Comparison of ENCODE assay signal across 8 cellular contexts in the genomic region with DNA sequence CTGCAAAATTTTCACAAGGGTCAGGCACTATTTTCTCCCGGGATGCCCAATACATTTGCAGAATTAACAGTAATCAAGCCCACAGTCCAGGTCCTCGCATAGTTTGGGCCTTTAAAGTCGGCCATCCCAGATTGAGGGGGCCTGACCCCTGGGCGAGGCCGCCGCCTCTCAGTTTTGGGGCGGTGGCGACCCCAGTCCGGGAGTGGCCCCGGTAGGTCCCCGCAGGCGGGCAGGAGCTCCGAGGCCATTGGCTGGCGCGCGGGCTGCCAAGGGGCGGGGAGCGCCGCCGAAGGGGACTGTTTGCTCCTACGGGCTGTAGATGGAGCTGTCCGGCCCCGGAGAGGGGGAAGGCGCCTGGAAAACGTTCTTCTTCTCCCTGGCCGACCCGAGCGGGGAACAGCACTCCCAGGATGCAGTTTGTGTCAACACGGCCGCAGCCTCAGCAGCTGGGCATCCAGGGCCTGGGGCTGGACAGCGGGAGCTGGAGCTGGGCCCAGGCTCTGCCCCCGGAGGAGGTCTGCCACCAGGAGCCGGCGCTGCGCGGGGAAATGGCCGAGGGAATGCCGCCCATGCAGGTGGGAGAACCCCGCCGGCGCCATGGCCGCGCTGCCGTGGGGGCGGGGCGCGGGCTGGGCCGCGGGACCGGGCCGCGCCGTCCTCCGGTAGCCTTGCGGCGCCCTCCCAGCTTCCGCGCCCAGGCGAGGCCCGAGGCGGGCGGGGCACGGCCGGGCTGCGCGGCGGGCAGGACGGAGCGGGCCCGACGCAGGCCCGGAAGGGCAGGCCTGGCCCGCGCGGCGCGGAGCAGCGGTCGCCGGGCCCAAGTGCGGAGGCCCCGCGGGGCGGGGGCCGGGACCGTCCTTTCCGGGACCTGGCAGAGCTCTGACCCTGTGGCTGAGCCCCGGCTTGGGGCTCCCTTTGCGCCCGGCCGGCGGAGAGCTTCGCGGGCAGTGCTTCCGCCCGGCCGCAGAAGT. TPM values are rescaled to one million over a fixed set of nuclear protein-coding genes. Genes with fewer than 3 reads are reported as not detected.
DNase-seq lines count a peak whose midpoint lies in the region; ATAC-seq and TF ChIP-seq lines count a peak whose summit lies in the region.

TSS of gene ZNF282 (plus strand) at position 367 of the 971 bp plus-strand sequence. CDS start at position 411, 44 bp downstream.

- no peaks in the 10 kb centered on the region for H3K9me3 ChIP-seq in DOHH2 (ENCODE audit: control insufficient read depth, insufficient read depth, low read length)

- peaks cover 32% of the 10 kb centered on the region for H3K36me3 ChIP-seq in DOHH2 (ENCODE audit: control insufficient read depth, low read length)

- peak within 1 kb of the TSS; percentile 90 for H3K4me3 Mint-ChIP-seq in activated T-helper 17 cell treated with anti-CD3 and anti-CD28 coated beads, Interleukin-2, amount 50 U/mL, for 72 hours
- H3K4me3 Mint-ChIP-seq in natural killer cell treated with Interleukin-12 subunit alpha and Interleukin-12 subunit beta and Interleukin-15 and Interleukin-18, amount 100 ng/mL, for 72 hours: peak within 1 kb of the TSS; percentile 90
- peak within 1 kb of the TSS; percentile 95 for H3K4me3 Mint-ChIP-seq in stimulated activated naive CD8-positive, alpha-beta T cell treated with anti-CD3 and anti-CD28 coated beads, Interleukin-15, Interleukin-2, amounts not matched to agents 100 ng/mL and 50 ng/mL, for 24 hours

- peaks cover 7% of the 10 kb centered on the region for H3F3A ChIP-seq in DOHH2 (ENCODE audit: control insufficient read depth, insufficient read depth)

- H3K36me3 Mint-ChIP-seq in activated T-helper 17 cell treated with anti-CD3 and anti-CD28 coated beads, Interleukin-2, amount 50 U/mL, for 72 hours (ENCODE audit: low read depth): peaks cover 46% of the 10 kb centered on the region
- peaks cover 17% of the 10 kb centered on the region for H3K36me3 Mint-ChIP-seq in natural killer cell treated with Interleukin-12 subunit alpha and Interleukin-12 subunit beta and Interleukin-15 and Interleukin-18, amount 100 ng/mL, for 72 hours
- peaks cover 28% of the 10 kb centered on the region for H3K36me3 Mint-ChIP-seq in stimulated activated naive CD8-positive, alpha-beta T cell treated with anti-CD3 and anti-CD28 coated beads, Interleukin-15, Interleukin-2, amounts not matched to agents 100 ng/mL and 50 ng/mL, for 24 hours (ENCODE audit: low read depth)

- H3K4me1 Mint-ChIP-seq in activated T-helper 17 cell treated with anti-CD3 and anti-CD28 coated beads, Interleukin-2, amount 50 U/mL, for 72 hours: peaks cover 17% of the 10 kb centered on the region
- H3K4me1 Mint-ChIP-seq in natural killer cell treated with Interleukin-12 subunit alpha and Interleukin-12 subunit beta and Interleukin-15 and Interleukin-18, amount 100 ng/mL, for 72 hours (ENCODE audit: low read depth in 2 of 2): peaks cover 42 to 45% of the 10 kb centered on the region in 2 donors
- H3K4me1 Mint-ChIP-seq in stimulated activated naive CD8-positive, alpha-beta T cell treated with anti-CD3 and anti-CD28 coated beads, Interleukin-15, Interleukin-2, amounts not matched to agents 100 ng/mL and 50 ng/mL, for 24 hours (ENCODE audit: low read depth): peaks cover 53% of the 10 kb centered on the region

- peak; percentile 25 for DNase-seq in KG1 (lab: John Stamatoyannopoulos, UW)
- peak; percentile 96 for DNase-seq in RKO (ENCODE audit: low spot score)
- peak; percentile 84 for DNase-seq in fibroblast of peridontal ligament (ENCODE audit: extremely low read depth)
- peak; percentile 90 for DNase-seq in natural killer cell treated with Interleukin-12 subunit alpha and Interleukin-12 subunit beta and Interleukin-15 and Interleukin-18, amount 100 ng/mL, for 72 hours (ENCODE audit: low spot score)

- H3K27ac ChIP-seq in DOHH2 (ENCODE audit: low read depth, low read length): peak within 1 kb of the TSS; percentile 63

- H3K79me2 ChIP-seq in DOHH2 (ENCODE audit: control insufficient read depth, low read length): peaks cover 53% of the 10 kb centered on the region

- peak within 1 kb of the TSS; percentile 93 for H3K4me2 ChIP-seq in DOHH2 (ENCODE audit: low read length)

- H3K4me3 ChIP-seq in DOHH2 (ENCODE audit: low read length): peak within 1 kb of the TSS; percentile 93

- no peaks in the 10 kb centered on the region for H3K27me3 ChIP-seq in DOHH2 (ENCODE audit: control insufficient read depth, low read length)

- no peaks in the 10 kb centered on the region for H3K27me3 Mint-ChIP-seq in activated T-helper 17 cell treated with anti-CD3 and anti-CD28 coated beads, Interleukin-2, amount 50 U/mL, for 72 hours
- H3K27me3 Mint-ChIP-seq in natural killer cell treated with Interleukin-12 subunit alpha and Interleukin-12 subunit beta and Interleukin-15 and Interleukin-18, amount 100 ng/mL, for 72 hours: no peaks in the 10 kb centered on the region
- H3K27me3 Mint-ChIP-seq in stimulated activated naive CD8-positive, alpha-beta T cell treated with anti-CD3 and anti-CD28 coated beads, Interleukin-15, Interleukin-2, amounts not matched to agents 100 ng/mL and 50 ng/mL, for 24 hours: no peaks in the 10 kb centered on the region

- no peaks in the 10 kb centered on the region for H3K9me2 ChIP-seq in DOHH2 (replicated peaks; ENCODE audit: control insufficient read depth, low read length)

- no peaks in the 10 kb centered on the region for H4K20me1 ChIP-seq in DOHH2 (ENCODE audit: control insufficient read depth, insufficient read depth, low read depth, low read length)

- H3K4me1 ChIP-seq in DOHH2 (ENCODE audit: control insufficient read depth, low read length): peaks cover 30% of the 10 kb centered on the region

- TF ChIP-seq CTCF in DOHH2 (IDR thresholded peaks at IDR 0.05; ENCODE audit: low read depth, low read length, poor library complexity, severe bottlenecking): peak; percentile 81

- ATAC-seq in GM21723 (IDR thresholded peaks at IDR 0.05; ENCODE audit: unreplicated experiment): peak; percentile 89
- ATAC-seq in activated T-helper 17 cell treated with anti-CD3 and anti-CD28 coated beads, Interleukin-2, amount 50 U/mL, for 72 hours (replicated peaks): peak; percentile 93
- peak; percentile 92 for ATAC-seq in natural killer cell treated with Interleukin-12 subunit alpha and Interleukin-12 subunit beta and Interleukin-15 and Interleukin-18, amount 100 ng/mL, for 72 hours

- no peaks in the 10 kb centered on the region for H3K9me3 Mint-ChIP-seq in activated T-helper 17 cell treated with anti-CD3 and anti-CD28 coated beads, Interleukin-2, amount 50 U/mL, for 72 hours
- no peaks in the 10 kb centered on the region for H3K9me3 Mint-ChIP-seq in natural killer cell treated with Interleukin-12 subunit alpha and Interleukin-12 subunit beta and Interleukin-15 and Interleukin-18, amount 100 ng/mL, for 72 hours
- no peaks in the 10 kb centered on the region for H3K9me3 Mint-ChIP-seq in stimulated activated naive CD8-positive, alpha-beta T cell treated with anti-CD3 and anti-CD28 coated beads, Interleukin-15, Interleukin-2, amounts not matched to agents 100 ng/mL and 50 ng/mL, for 24 hours

- peak within 1 kb of the TSS; percentile 96 for H3K27ac Mint-ChIP-seq in activated T-helper 17 cell treated with anti-CD3 and anti-CD28 coated beads, Interleukin-2, amount 50 U/mL, for 72 hours
- H3K27ac Mint-ChIP-seq in natural killer cell treated with Interleukin-12 subunit alpha and Interleukin-12 subunit beta and Interleukin-15 and Interleukin-18, amount 100 ng/mL, for 72 hours: peak within 1 kb of the TSS; percentile 89 to 90
- peak within 1 kb of the TSS; percentile 96 for H3K27ac Mint-ChIP-seq in stimulated activated naive CD8-positive, alpha-beta T cell treated with anti-CD3 and anti-CD28 coated beads, Interleukin-15, Interleukin-2, amounts not matched to agents 100 ng/mL and 50 ng/mL, for 24 hours

RNA-seq across cellular contexts. Expression of gene ZNF282, which starts in this region (rescaled TPM):
- total RNA-seq in activated T-helper 17 cell treated with anti-CD3 and anti-CD28 coated beads, Interleukin-2, amount 50 U/mL, for 72 hours: 100 to 1,000 TPM; 103 to 105 TPM
- 10 to 100 TPM; 37.4 to 46.7 TPM for total RNA-seq in natural killer cell treated with Interleukin-12 subunit alpha and Interleukin-12 subunit beta and Interleukin-15 and Interleukin-18, amount 100 ng/mL, for 72 hours

Comparison
In these comparisons a context has a peak if more than half of its experiments do, and no peak if none do; other contexts are left out.
1. Peak in every context shown above with its lines: DNase-seq, ATAC-seq, H3K4me3 ChIP-seq and H3K27ac ChIP-seq.
2. DNase-seq: peak in every context shown above with its lines; median percentile 96 in RKO; 90 in natural killer cell treated with Interleukin-12 subunit alpha and Interleukin-12 subunit beta and Interleukin-15 and Interleukin-18, amount 100 ng/mL, for 72 hours; 84 in fibroblast of peridontal ligament; 25 in KG1.